8 cellular contexts compared by ENCODE assay signal in genomic region chr3:183637106-183637486, GRCh38. TPM values are rescaled to one million over a fixed set of nuclear protein-coding genes. Genes with fewer than 3 reads are reported as not detected.
DNase-seq lines count a peak whose midpoint lies in the region; ATAC-seq, FAIRE-seq and TF ChIP-seq lines count a peak whose summit lies in the region.

No MANE protein-coding gene starts in this region.

- H3K4me1 ChIP-seq in astrocyte (ENCODE audit: insufficient read depth, low read length) (peaks cover 5% of the 10 kb centered on the region), liver (ENCODE audit: control insufficient read depth in 4 of 4, insufficient read depth in 4 of 4, low read length in 3 of 4) (peaks cover 1 to 26% (median 12%) of the 10 kb centered on the region in 4 donors), thymus (ENCODE audit: control insufficient read depth, insufficient read depth, low read length) (peaks cover 11% of the 10 kb centered on the region)

- H3K79me2 ChIP-seq in astrocyte (ENCODE audit: insufficient read depth, low read length): peaks cover 15% of the 10 kb centered on the region

- no peak for FAIRE-seq in astrocyte (lab: Jason Lieb, UNC)

- POLR2A ChIA-PET in activated CD4-positive, alpha-beta T cell treated with anti-CD3 and anti-CD28 coated beads, Interleukin-2, amount 10 ng/mL, durations not matched to agents 7 days and 5 days (lab: Charles Lee): interaction anchor here (0.6 to 1.9 kb wide), 2 partner anchors 60 to 326 kb away, joined by 4 to 5 read pairs; partner anchors contain the start of gene YEATS2

- peak overlapping the region; percentile 97 for H3K27ac Mint-ChIP-seq in activated CD4-positive, alpha-beta T cell treated with anti-CD3 and anti-CD28 coated beads, Interleukin-2, amount 10 ng/mL, durations not matched to agents 7 days and 5 days
- H3K27ac Mint-ChIP-seq in astrocyte (ENCODE audit: unreplicated experiment): peak overlapping the region; percentile 87

- H3K9ac ChIP-seq in astrocyte (ENCODE audit: low read length) (peak overlapping the region; percentile 98), liver (ENCODE audit: low read depth in 1 of 2, low read length in 2 of 2) (peak overlapping the region; percentile 77 to 92)

- peaks cover 27% of the 10 kb centered on the region for H3K4me1 Mint-ChIP-seq in activated CD4-positive, alpha-beta T cell treated with anti-CD3 and anti-CD28 coated beads, Interleukin-2, amount 10 ng/mL, durations not matched to agents 7 days and 5 days
- peaks cover 6% of the 10 kb centered on the region for H3K4me1 Mint-ChIP-seq in astrocyte (ENCODE audit: low read depth, unreplicated experiment)

- peaks cover 2% of the 10 kb centered on the region for H3K9me3 Mint-ChIP-seq in activated CD4-positive, alpha-beta T cell treated with anti-CD3 and anti-CD28 coated beads, Interleukin-2, amount 10 ng/mL, durations not matched to agents 7 days and 5 days
- H3K9me3 Mint-ChIP-seq in astrocyte (ENCODE audit: unreplicated experiment): no peaks in the 10 kb centered on the region

- peak overlapping the region; percentile 92 for H3K4me3 Mint-ChIP-seq in activated CD4-positive, alpha-beta T cell treated with anti-CD3 and anti-CD28 coated beads, Interleukin-2, amount 10 ng/mL, durations not matched to agents 7 days and 5 days
- H3K4me3 Mint-ChIP-seq in astrocyte (ENCODE audit: unreplicated experiment): peak overlapping the region; percentile 91

- H3K27me3 ChIP-seq in astrocyte (ENCODE audit: insufficient read depth, low read length) (no peaks in the 10 kb centered on the region), liver (ENCODE audit: control insufficient read depth in 4 of 4, insufficient read depth in 4 of 4, low read length in 3 of 4) (no peaks in the 10 kb centered on the region), thymus (ENCODE audit: control insufficient read depth, insufficient read depth) (no peaks in the 10 kb centered on the region)

- TF ChIP-seq CTCF in astrocyte (IDR thresholded peaks at IDR 0.05; ENCODE audit: insufficient read depth, low read depth, low read length): no peak
- no peak for TF ChIP-seq CTCF in liver (IDR thresholded peaks at IDR 0.05; ENCODE audit: low read depth, low read length, missing input control)

- no peaks in the 10 kb centered on the region for H3K36me3 Mint-ChIP-seq in activated CD4-positive, alpha-beta T cell treated with anti-CD3 and anti-CD28 coated beads, Interleukin-2, amount 10 ng/mL, durations not matched to agents 7 days and 5 days (ENCODE audit: low read depth)
- H3K36me3 Mint-ChIP-seq in astrocyte (ENCODE audit: low read depth, unreplicated experiment): no peaks in the 10 kb centered on the region

- H3K4me3 ChIP-seq in astrocyte (ENCODE audit: insufficient read depth, low read depth, low read length) (peak overlapping the region; percentile 88), liver (ENCODE audit: low read depth in 1 of 3, low read length in 3 of 3) (peak overlapping the region; percentile 56 to 99 (median 89)), thymus (ENCODE audit: low read length) (peak overlapping the region; percentile 99)

- H3K9me3 ChIP-seq in astrocyte (ENCODE audit: insufficient read depth, low read depth, low read length) (no peaks in the 10 kb centered on the region), liver (ENCODE audit: control insufficient read depth in 4 of 4, low read length in 3 of 4) (no peaks in the 10 kb centered on the region), thymus (ENCODE audit: control insufficient read depth) (no peaks in the 10 kb centered on the region)

- ATAC-seq in HG03469 (IDR thresholded peaks at IDR 0.05; ENCODE audit: unreplicated experiment): no peak

- TF ChIP-seq RAD21 in liver (IDR thresholded peaks at IDR 0.05): no peak

- no peaks in the 10 kb centered on the region for H3K27me3 Mint-ChIP-seq in activated CD4-positive, alpha-beta T cell treated with anti-CD3 and anti-CD28 coated beads, Interleukin-2, amount 10 ng/mL, durations not matched to agents 7 days and 5 days
- no peaks in the 10 kb centered on the region for H3K27me3 Mint-ChIP-seq in astrocyte (ENCODE audit: low read depth, unreplicated experiment)

- DNase-seq in activated CD4-positive, alpha-beta T cell treated with anti-CD3 and anti-CD28 coated beads, Interleukin-2, amount 10 ng/mL, durations not matched to agents 7 days and 5 days: no peak
- DNase-seq in activated CD4-positive, alpha-beta T cell treated with anti-CD3 and anti-CD28 coated beads, Interleukin-2, amount 50 U/mL, for 4 hours: no peak
- no peak for DNase-seq in astrocyte (ENCODE audit: low read depth)
- DNase-seq in central memory CD4-positive, alpha-beta T cell: no peak
- no peak for DNase-seq in HT-29 (ENCODE audit: low spot score)

- H4K20me1 ChIP-seq in astrocyte (ENCODE audit: insufficient read depth, low read length): peaks cover 5% of the 10 kb centered on the region

- WGBS in liver: 17% methylated on average over 6 of the region's 6 CpGs
- 61% methylated on average over 6 of the region's 6 CpGs for WGBS in thymus

- H3K27ac ChIP-seq in astrocyte (ENCODE audit: low read depth, low read length) (peak overlapping the region; percentile 40), liver (ENCODE audit: low read depth in 1 of 2, low read length in 2 of 2) (peak overlapping the region; percentile 99 to 100), thymus (ENCODE audit: low read depth) (peak overlapping the region; percentile 100)

- H3K4me2 ChIP-seq in astrocyte (ENCODE audit: low read length): peak overlapping the region; percentile 89

- peak overlapping the region; percentile 72 for H2AFZ ChIP-seq in astrocyte (ENCODE audit: low read depth, low read length)

- CTCF ChIA-PET in activated CD4-positive, alpha-beta T cell treated with anti-CD3 and anti-CD28 coated beads, Interleukin-2, amount 10 ng/mL, durations not matched to agents 7 days and 5 days (lab: Charles Lee): interaction anchor here (0.6 to 1.2 kb wide), 5 partner anchors 8 to 121 kb away, joined by 3 read pairs; partner anchors contain the start of gene YEATS2

- H3K36me3 ChIP-seq in astrocyte (ENCODE audit: insufficient read depth, low read length) (no peaks in the 10 kb centered on the region), liver (ENCODE audit: control insufficient read depth in 4 of 4, insufficient read depth in 3 of 4, low read depth in 1 of 4, low read length in 3 of 4) (no peaks in the 10 kb centered on the region), thymus (ENCODE audit: control insufficient read depth, insufficient read depth) (no peaks in the 10 kb centered on the region)

TF ChIP-seq in liver, 16 proteins besides CTCF, POLR2A, EP300 and RAD21 (continues in another document):
- TF ChIP-seq, protein P1, sequence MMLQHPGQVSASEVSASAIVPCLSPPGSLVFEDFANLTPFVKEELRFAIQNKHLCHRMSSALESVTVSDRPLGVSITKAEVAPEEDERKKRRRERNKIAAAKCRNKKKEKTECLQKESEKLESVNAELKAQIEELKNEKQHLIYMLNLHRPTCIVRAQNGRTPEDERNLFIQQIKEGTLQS (IDR thresholded peaks at IDR 0.05): no peak
- TF ChIP-seq GABPA (IDR thresholded peaks at IDR 0.05 in 1 of 2, conservative IDR thresholded peaks at IDR 0.05 in 1 of 2): no peak
- no peak for TF ChIP-seq JUND (IDR thresholded peaks at IDR 0.05)
- TF ChIP-seq TAF1 (conservative IDR thresholded peaks at IDR 0.05): no peak
- no peak for TF ChIP-seq HNF4A (conservative IDR thresholded peaks at IDR 0.05)
- TF ChIP-seq, protein P2, sequence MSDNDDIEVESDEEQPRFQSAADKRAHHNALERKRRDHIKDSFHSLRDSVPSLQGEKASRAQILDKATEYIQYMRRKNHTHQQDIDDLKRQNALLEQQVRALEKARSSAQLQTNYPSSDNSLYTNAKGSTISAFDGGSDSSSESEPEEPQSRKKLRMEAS (IDR thresholded peaks at IDR 0.05): no peak
- no peak for TF ChIP-seq FOXA1 (IDR thresholded peaks at IDR 0.05)
- TF ChIP-seq NR2F2 (IDR thresholded peaks at IDR 0.05): no peak
- no peak for TF ChIP-seq EGR1 (IDR thresholded peaks at IDR 0.05; ENCODE audit: low read depth in 2 of 2)
- TF ChIP-seq, protein P3, sequence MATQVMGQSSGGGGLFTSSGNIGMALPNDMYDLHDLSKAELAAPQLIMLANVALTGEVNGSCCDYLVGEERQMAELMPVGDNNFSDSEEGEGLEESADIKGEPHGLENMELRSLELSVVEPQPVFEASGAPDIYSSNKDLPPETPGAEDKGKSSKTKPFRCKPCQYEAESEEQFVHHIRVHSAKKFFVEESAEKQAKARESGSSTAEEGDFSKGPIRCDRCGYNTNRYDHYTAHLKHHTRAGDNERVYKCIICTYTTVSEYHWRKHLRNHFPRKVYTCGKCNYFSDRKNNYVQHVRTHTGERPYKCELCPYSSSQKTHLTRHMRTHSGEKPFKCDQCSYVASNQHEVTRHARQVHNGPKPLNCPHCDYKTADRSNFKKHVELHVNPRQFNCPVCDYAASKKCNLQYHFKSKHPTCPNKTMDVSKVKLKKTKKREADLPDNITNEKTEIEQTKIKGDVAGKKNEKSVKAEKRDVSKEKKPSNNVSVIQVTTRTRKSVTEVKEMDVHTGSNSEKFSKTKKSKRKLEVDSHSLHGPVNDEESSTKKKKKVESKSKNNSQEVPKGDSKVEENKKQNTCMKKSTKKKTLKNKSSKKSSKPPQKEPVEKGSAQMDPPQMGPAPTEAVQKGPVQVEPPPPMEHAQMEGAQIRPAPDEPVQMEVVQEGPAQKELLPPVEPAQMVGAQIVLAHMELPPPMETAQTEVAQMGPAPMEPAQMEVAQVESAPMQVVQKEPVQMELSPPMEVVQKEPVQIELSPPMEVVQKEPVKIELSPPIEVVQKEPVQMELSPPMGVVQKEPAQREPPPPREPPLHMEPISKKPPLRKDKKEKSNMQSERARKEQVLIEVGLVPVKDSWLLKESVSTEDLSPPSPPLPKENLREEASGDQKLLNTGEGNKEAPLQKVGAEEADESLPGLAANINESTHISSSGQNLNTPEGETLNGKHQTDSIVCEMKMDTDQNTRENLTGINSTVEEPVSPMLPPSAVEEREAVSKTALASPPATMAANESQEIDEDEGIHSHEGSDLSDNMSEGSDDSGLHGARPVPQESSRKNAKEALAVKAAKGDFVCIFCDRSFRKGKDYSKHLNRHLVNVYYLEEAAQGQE (IDR thresholded peaks at IDR 0.05): no peak

RNA-seq across cellular contexts. Expression of gene KLHL24, which starts 1.7 kb away (rescaled TPM):
- 10 to 100 TPM; 19.2 to 19.6 TPM for total RNA-seq in activated CD4-positive, alpha-beta T cell treated with anti-CD3 and anti-CD28 coated beads, Interleukin-2, amount 10 ng/mL, durations not matched to agents 7 days and 5 days
- total RNA-seq in astrocyte: 38.7 and 40.1 TPM in 2 replicates
- 10 to 100 TPM; 20.6 to 81.8 TPM for total RNA-seq in liver
- 10 to 100 TPM in 1 of 2 donors, 1 to 10 TPM in 1; 6.4 to 16.2 TPM for polyA plus RNA-seq in liver
- polyA plus RNA-seq in thymus: 23.1 TPM
- 10.6 and 18.7 TPM in 2 replicates for total RNA-seq in HT-29 (2014; rRNA removed; shearing (Covaris generic))

Comparison
In these comparisons a context has a peak if more than half of its experiments do, and no peak if none do; other contexts are left out.
1. H3K27ac ChIP-seq: peak in every context shown above with its lines; median percentile 100 in thymus; 100 in liver; 40 in astrocyte.